Comparison of ENCODE assay signal across 16 cellular contexts in the genomic region with DNA sequence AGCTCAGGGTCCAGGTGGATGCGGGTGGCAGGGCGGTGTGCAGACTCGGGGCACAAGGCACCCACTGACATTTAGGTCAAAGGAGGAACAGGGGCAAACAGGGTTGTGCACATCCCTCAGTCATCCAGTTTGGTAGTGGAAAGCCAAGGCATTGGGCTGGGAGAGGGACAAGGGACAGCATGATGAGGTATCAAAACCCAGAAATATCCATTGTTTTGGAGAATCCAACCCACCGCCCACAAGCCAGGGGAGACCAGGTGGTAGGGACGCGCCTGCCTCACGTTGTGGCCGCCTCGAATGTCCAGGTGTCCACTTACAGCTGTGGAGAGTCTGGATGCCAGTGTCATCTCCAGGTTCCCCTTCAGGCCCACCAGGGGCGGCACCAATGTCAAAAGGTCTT. TPM values are rescaled to one million over a fixed set of nuclear protein-coding genes. Genes with fewer than 3 reads are reported as not detected.
DNase-seq lines count a peak whose midpoint lies in the region; ATAC-seq lines count a peak whose summit lies in the region.
"Had no signal": no experiment of that assay in that cellular context is flagged by ENCODE, and none has a peak within 500 bp of the region (broad histone marks: within the 10 kb centered on the region; RNA-seq: fewer than 3 reads in every experiment).

No MANE protein-coding gene starts in this region.

- ATAC-seq in left cardiac atrium (no peak), GM21528 (IDR thresholded peaks at IDR 0.05; ENCODE audit: low FRiP score, unreplicated experiment) (no peak), HG03280 (IDR thresholded peaks at IDR 0.05; ENCODE audit: unreplicated experiment) (no peak)
- ATAC-seq in stimulated activated effector memory CD8-positive, alpha-beta T cell treated with anti-CD3 and anti-CD28 coated beads, Interleukin-12 subunit alpha, Interleukin-12 subunit beta, amount 100 ng/mL, for 72 hours = no peak
- ATAC-seq: HepG2 had no signal

- H3K9me3 Mint-ChIP-seq in stimulated activated effector memory CD8-positive, alpha-beta T cell treated with anti-CD3 and anti-CD28 coated beads, Interleukin-12 subunit alpha, Interleukin-12 subunit beta, amount 100 ng/mL, for 72 hours = no peaks in the 10 kb centered on the region
- H3K9me3 Mint-ChIP-seq: CD4-positive, alpha-beta T cell; HFFc6 had no signal

- intact Hi-C loops in cardiac septum (cut with DNase I) (no loop called here), left cardiac atrium (cut with DNase I) (no loop called here)

- peak overlapping the region; percentile 34 for H3K27ac ChIP-seq in KOPT-K1 (ENCODE audit: low read depth, low read length, poor library complexity, severe bottlenecking)
- H3K27ac ChIP-seq: BLaER1 treated with 17β-estradiol and CSF1 and Interleukin-3, amounts not matched to agents 10 nM and 100 nM had no signal

- DNase-seq in cardiac septum (ENCODE audit: low spot score) (peak; percentile 49), left cardiac atrium (no peak), NCI-H1048 (lab: John Stamatoyannopoulos, UW) (no peak)
- peak in 1 of 2 donors; percentile 39 for DNase-seq in stimulated activated effector memory CD8-positive, alpha-beta T cell treated with anti-CD3 and anti-CD28 coated beads, Interleukin-12 subunit alpha, Interleukin-12 subunit beta, amount 100 ng/mL, for 72 hours (ENCODE audit: low spot score in 2 of 2)
- DNase-seq: ACHN; Calu3; CD4-positive, alpha-beta T cell; DMS79; GOT3; HFFc6 had no signal

- H3K27ac Mint-ChIP-seq in stimulated activated effector memory CD8-positive, alpha-beta T cell treated with anti-CD3 and anti-CD28 coated beads, Interleukin-12 subunit alpha, Interleukin-12 subunit beta, amount 100 ng/mL, for 72 hours = peak overlapping the region; percentile 62
- H3K27ac Mint-ChIP-seq: CD4-positive, alpha-beta T cell; HFFc6 had no signal

- no peak overlapping the region for H3K4me3 Mint-ChIP-seq in stimulated activated effector memory CD8-positive, alpha-beta T cell treated with anti-CD3 and anti-CD28 coated beads, Interleukin-12 subunit alpha, Interleukin-12 subunit beta, amount 100 ng/mL, for 72 hours
- H3K4me3 Mint-ChIP-seq: CD4-positive, alpha-beta T cell; HFFc6 had no signal

- H3K36me3 Mint-ChIP-seq in stimulated activated effector memory CD8-positive, alpha-beta T cell treated with anti-CD3 and anti-CD28 coated beads, Interleukin-12 subunit alpha, Interleukin-12 subunit beta, amount 100 ng/mL, for 72 hours = peaks cover 5% of the 10 kb centered on the region

- H3K36me3 ChIP-seq in KOPT-K1 (ENCODE audit: insufficient read depth, low read length) = no peaks in the 10 kb centered on the region
- H3K36me3 ChIP-seq: HAP-1 had no signal

- H3K9me3 ChIP-seq in KOPT-K1 (ENCODE audit: insufficient read depth, low read length, poor library complexity, severe bottlenecking) = no peaks in the 10 kb centered on the region
- H3K9me3 ChIP-seq: BLaER1 treated with 17β-estradiol and CSF1 and Interleukin-3, amounts not matched to agents 10 nM and 100 nM; HAP-1 had no signal

- H3K4me1 Mint-ChIP-seq in stimulated activated effector memory CD8-positive, alpha-beta T cell treated with anti-CD3 and anti-CD28 coated beads, Interleukin-12 subunit alpha, Interleukin-12 subunit beta, amount 100 ng/mL, for 72 hours = peaks cover 27% of the 10 kb centered on the region

RNA-seq across cellular contexts. Expression of a gene that starts 33.3 kb away (rescaled TPM):
- 35.6 TPM for total RNA-seq in cardiac septum
- 10 to 100 TPM; 31.1 to 34.0 TPM for total RNA-seq in left cardiac atrium
